1 cellular context compared by ENCODE assay signal in the genomic region with DNA sequence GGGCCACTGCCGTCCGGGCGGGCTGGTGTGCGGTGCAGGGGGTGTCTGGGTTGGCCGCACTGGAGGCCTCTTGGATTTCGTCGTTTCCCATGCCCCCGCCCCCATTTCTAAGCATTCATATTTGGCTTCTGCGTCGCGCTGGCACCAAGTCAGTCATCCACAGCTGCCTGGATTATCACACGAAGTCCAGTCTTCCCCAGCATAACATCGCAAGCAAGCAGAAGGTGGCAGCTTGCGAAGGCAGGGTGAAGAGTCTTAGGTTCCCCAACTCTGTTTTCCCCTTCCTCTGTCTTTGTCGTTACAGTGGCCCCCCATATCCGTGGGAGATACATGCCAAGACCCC.
TF ChIP-seq lines count a peak whose summit lies in the region.

No MANE protein-coding gene starts in this region.

TF ChIP-seq in HepG2, 621 proteins besides CTCF, POLR2A, EP300 and RAD21 (continued from another document):
- TF ChIP-seq, protein P1, sequence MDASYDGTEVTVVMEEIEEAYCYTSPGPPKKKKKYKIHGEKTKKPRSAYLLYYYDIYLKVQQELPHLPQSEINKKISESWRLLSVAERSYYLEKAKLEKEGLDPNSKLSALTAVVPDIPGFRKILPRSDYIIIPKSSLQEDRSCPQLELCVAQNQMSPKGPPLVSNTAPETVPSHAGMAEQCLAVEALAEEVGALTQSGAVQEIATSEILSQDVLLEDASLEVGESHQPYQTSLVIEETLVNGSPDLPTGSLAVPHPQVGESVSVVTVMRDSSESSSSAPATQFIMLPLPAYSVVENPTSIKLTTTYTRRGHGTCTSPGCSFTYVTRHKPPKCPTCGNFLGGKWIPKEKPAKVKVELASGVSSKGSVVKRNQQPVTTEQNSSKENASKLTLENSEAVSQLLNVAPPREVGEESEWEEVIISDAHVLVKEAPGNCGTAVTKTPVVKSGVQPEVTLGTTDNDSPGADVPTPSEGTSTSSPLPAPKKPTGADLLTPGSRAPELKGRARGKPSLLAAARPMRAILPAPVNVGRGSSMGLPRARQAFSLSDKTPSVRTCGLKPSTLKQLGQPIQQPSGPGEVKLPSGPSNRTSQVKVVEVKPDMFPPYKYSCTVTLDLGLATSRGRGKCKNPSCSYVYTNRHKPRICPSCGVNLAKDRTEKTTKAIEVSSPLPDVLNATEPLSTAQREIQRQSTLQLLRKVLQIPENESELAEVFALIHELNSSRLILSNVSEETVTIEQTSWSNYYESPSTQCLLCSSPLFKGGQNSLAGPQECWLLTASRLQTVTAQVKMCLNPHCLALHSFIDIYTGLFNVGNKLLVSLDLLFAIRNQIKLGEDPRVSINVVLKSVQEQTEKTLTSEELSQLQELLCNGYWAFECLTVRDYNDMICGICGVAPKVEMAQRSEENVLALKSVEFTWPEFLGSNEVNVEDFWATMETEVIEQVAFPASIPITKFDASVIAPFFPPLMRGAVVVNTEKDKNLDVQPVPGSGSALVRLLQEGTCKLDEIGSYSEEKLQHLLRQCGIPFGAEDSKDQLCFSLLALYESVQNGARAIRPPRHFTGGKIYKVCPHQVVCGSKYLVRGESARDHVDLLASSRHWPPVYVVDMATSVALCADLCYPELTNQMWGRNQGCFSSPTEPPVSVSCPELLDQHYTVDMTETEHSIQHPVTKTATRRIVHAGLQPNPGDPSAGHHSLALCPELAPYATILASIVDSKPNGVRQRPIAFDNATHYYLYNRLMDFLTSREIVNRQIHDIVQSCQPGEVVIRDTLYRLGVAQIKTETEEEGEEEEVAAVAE (CRISPR knock-in tag; IDR thresholded peaks at IDR 0.05; ENCODE audit: borderline replicate concordance), result no peak
- TF ChIP-seq, protein P2, sequence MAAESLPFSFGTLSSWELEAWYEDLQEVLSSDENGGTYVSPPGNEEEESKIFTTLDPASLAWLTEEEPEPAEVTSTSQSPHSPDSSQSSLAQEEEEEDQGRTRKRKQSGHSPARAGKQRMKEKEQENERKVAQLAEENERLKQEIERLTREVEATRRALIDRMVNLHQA (CRISPR knock-in tag; IDR thresholded peaks at IDR 0.05), result no peak
- TF ChIP-seq, protein P3, sequence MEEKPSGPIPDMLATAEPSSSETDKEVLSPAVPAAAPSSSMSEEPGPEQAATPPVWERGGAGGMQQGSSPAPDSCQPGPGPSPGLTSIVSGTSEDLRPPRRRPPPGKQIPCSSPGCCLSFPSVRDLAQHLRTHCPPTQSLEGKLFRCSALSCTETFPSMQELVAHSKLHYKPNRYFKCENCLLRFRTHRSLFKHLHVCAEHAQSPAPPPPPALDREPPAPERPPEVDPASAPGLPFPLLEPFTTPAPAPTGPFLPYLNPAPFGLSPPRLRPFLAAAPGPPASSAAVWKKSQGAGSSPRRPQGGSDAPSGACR (CRISPR knock-in tag; IDR thresholded peaks at IDR 0.05), result no peak
- TF ChIP-seq ZFP41 (CRISPR knock-in tag; IDR thresholded peaks at IDR 0.05; ENCODE audit: borderline replicate concordance) (no peak), NONO (IDR thresholded peaks at IDR 0.05) (no peak), NONO (CRISPR knock-in tag; conservative IDR thresholded peaks at IDR 0.05) (no peak), HOXA7 (CRISPR knock-in tag; IDR thresholded peaks at IDR 0.05) (no peak), FOXA3 (CRISPR knock-in tag; IDR thresholded peaks at IDR 0.05) (no peak)
- TF ChIP-seq, protein P4, sequence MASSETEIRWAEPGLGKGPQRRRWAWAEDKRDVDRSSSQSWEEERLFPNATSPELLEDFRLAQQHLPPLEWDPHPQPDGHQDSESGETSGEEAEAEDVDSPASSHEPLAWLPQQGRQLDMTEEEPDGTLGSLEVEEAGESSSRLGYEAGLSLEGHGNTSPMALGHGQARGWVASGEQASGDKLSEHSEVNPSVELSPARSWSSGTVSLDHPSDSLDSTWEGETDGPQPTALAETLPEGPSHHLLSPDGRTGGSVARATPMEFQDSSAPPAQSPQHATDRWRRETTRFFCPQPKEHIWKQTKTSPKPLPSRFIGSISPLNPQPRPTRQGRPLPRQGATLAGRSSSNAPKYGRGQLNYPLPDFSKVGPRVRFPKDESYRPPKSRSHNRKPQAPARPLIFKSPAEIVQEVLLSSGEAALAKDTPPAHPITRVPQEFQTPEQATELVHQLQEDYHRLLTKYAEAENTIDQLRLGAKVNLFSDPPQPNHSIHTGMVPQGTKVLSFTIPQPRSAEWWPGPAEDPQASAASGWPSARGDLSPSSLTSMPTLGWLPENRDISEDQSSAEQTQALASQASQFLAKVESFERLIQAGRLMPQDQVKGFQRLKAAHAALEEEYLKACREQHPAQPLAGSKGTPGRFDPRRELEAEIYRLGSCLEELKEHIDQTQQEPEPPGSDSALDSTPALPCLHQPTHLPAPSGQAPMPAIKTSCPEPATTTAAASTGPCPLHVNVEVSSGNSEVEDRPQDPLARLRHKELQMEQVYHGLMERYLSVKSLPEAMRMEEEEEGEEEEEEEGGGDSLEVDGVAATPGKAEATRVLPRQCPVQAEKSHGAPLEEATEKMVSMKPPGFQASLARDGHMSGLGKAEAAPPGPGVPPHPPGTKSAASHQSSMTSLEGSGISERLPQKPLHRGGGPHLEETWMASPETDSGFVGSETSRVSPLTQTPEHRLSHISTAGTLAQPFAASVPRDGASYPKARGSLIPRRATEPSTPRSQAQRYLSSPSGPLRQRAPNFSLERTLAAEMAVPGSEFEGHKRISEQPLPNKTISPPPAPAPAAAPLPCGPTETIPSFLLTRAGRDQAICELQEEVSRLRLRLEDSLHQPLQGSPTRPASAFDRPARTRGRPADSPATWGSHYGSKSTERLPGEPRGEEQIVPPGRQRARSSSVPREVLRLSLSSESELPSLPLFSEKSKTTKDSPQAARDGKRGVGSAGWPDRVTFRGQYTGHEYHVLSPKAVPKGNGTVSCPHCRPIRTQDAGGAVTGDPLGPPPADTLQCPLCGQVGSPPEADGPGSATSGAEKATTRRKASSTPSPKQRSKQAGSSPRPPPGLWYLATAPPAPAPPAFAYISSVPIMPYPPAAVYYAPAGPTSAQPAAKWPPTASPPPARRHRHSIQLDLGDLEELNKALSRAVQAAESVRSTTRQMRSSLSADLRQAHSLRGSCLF (CRISPR knock-in tag; IDR thresholded peaks at IDR 0.05; ENCODE audit: borderline replicate concordance), result no peak
- TF ChIP-seq, protein P5, sequence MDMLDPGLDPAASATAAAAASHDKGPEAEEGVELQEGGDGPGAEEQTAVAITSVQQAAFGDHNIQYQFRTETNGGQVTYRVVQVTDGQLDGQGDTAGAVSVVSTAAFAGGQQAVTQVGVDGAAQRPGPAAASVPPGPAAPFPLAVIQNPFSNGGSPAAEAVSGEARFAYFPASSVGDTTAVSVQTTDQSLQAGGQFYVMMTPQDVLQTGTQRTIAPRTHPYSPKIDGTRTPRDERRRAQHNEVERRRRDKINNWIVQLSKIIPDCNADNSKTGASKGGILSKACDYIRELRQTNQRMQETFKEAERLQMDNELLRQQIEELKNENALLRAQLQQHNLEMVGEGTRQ (IDR thresholded peaks at IDR 0.05; ENCODE audit: low read depth, low read length), result no peak
- TF ChIP-seq, protein P5 (CRISPR knock-in tag; IDR thresholded peaks at IDR 0.05; ENCODE audit: borderline replicate concordance), result no peak
- TF ChIP-seq, protein P6, sequence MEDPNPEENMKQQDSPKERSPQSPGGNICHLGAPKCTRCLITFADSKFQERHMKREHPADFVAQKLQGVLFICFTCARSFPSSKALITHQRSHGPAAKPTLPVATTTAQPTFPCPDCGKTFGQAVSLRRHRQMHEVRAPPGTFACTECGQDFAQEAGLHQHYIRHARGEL (CRISPR knock-in tag; IDR thresholded peaks at IDR 0.05), result no peak
